In genomic region chrX:130539721-130540321, GRCh38 we compare ENCODE assay signal across 9 cellular contexts.
DNase-seq lines count a peak whose midpoint lies in the region; ATAC-seq and TF ChIP-seq lines count a peak whose summit lies in the region.
"Had no signal": no experiment of that assay in that cellular context is flagged by ENCODE, and none has a peak within 500 bp of the region (broad histone marks: within the 10 kb centered on the region; RNA-seq: fewer than 3 reads in every experiment).

No MANE protein-coding gene starts in this region.

- H3K9me3 Mint-ChIP-seq in activated naive CD4-positive, alpha-beta T cell treated with anti-CD3 and anti-CD28 coated beads, Interleukin-2, amount 10 ng/mL, durations not matched to agents 7 days and 5 days = no peaks in the 10 kb centered on the region

- TF ChIP-seq CTCF in cardiac muscle cell (IDR thresholded peaks at IDR 0.05; ENCODE audit: low read depth, low read length) (peak; percentile 66), right atrium auricular region (IDR thresholded peaks at IDR 0.05) (peak; percentile 46 to 72), spleen (IDR thresholded peaks at IDR 0.05 in 8 of 11, conservative IDR thresholded peaks at IDR 0.05 in 3 of 11) (peak in 9 of 11 experiments; percentile 30 to 72 (median 58))

- no peak overlapping the region for H3K27ac ChIP-seq in cardiac muscle cell
- no peak overlapping the region for H3K27ac ChIP-seq in right atrium auricular region
- no peak overlapping the region for H3K27ac ChIP-seq in spleen
- H3K27ac ChIP-seq: epithelial cell of prostate had no signal

- H3K36me3 Mint-ChIP-seq in activated naive CD4-positive, alpha-beta T cell treated with anti-CD3 and anti-CD28 coated beads, Interleukin-2, amount 10 ng/mL, durations not matched to agents 7 days and 5 days = no peaks in the 10 kb centered on the region

- no peak overlapping the region for H3K4me3 Mint-ChIP-seq in activated naive CD4-positive, alpha-beta T cell treated with anti-CD3 and anti-CD28 coated beads, Interleukin-2, amount 10 ng/mL, durations not matched to agents 7 days and 5 days

- no peak overlapping the region for H3K27ac Mint-ChIP-seq in activated naive CD4-positive, alpha-beta T cell treated with anti-CD3 and anti-CD28 coated beads, Interleukin-2, amount 10 ng/mL, durations not matched to agents 7 days and 5 days

- ATAC-seq in HG03095 (IDR thresholded peaks at IDR 0.05; ENCODE audit: unreplicated experiment) (peak; percentile 62), HG03571 (IDR thresholded peaks at IDR 0.05; ENCODE audit: unreplicated experiment) (no peak)

- intact Hi-C loops in cardiac septum (cut with DNase I) (loop anchor here (2.0 kb wide), 1 partner anchor 377 kb away; no protein-coding TSS in a partner anchor), spleen (cut with DNase I; ENCODE audit: low total_unique reads) (loop anchor here (10.0 kb wide), 1 partner anchor 375 kb away; no protein-coding TSS in a partner anchor)

- 14 to 25% (median 19%) methylated on average over 15 of the region's 15 CpGs for whole genome bisulfite sequencing in spleen, 5 donors

- no peaks in the 10 kb centered on the region for H3K4me1 Mint-ChIP-seq in activated naive CD4-positive, alpha-beta T cell treated with anti-CD3 and anti-CD28 coated beads, Interleukin-2, amount 10 ng/mL, durations not matched to agents 7 days and 5 days

- no peaks in the 10 kb centered on the region for H3K36me3 ChIP-seq in cardiac muscle cell
- H3K36me3 ChIP-seq in right atrium auricular region = no peaks in the 10 kb centered on the region
- no peaks in the 10 kb centered on the region for H3K36me3 ChIP-seq in spleen

- H3K27me3 Mint-ChIP-seq in activated naive CD4-positive, alpha-beta T cell treated with anti-CD3 and anti-CD28 coated beads, Interleukin-2, amount 10 ng/mL, durations not matched to agents 7 days and 5 days = no peaks in the 10 kb centered on the region

- no peaks in the 10 kb centered on the region for H3K9me3 ChIP-seq in cardiac muscle cell (ENCODE audit: low read depth)
- no peaks in the 10 kb centered on the region for H3K9me3 ChIP-seq in right atrium auricular region
- no peaks in the 10 kb centered on the region for H3K9me3 ChIP-seq in spleen

- DNase-seq in cardiac muscle cell (ENCODE audit: low read depth in 1 of 2, low spot score in 1 of 2) (peak; percentile 68 to 75), cardiac septum (ENCODE audit: low spot score) (no peak), NOMO-1 treated with DMSO at 0.1 percent for 48 hours (lab: John Stamatoyannopoulos, UW; ENCODE audit: unreplicated experiment) (peak; percentile 44), right atrium auricular region (ENCODE audit: low spot score) (no peak), spleen (no peak)
- DNase-seq in activated naive CD4-positive, alpha-beta T cell treated with anti-CD3 and anti-CD28 coated beads, Interleukin-2, amount 10 ng/mL, durations not matched to agents 7 days and 5 days = peak; percentile 58

- H3K4me1 ChIP-seq in cardiac muscle cell (ENCODE audit: low read depth) (peaks cover 18% of the 10 kb centered on the region), right atrium auricular region (no peaks in the 10 kb centered on the region), spleen (no peaks in the 10 kb centered on the region)

- H3K4me3 ChIP-seq in cardiac muscle cell = no peak overlapping the region
- H3K4me3 ChIP-seq in right atrium auricular region = no peak overlapping the region
- H3K4me3 ChIP-seq in spleen = no peak overlapping the region

- CTCF ChIA-PET in activated naive CD4-positive, alpha-beta T cell treated with anti-CD3 and anti-CD28 coated beads, Interleukin-2, amount 10 ng/mL, durations not matched to agents 7 days and 5 days (lab: Charles Lee) = interaction anchor here (0.6 to 2.5 kb wide), 8 partner anchors 39 to 452 kb away, joined by 3 to 10 read pairs (median 3); no protein-coding TSS in a partner anchor

- H3K27me3 ChIP-seq in cardiac muscle cell = no peaks in the 10 kb centered on the region
- no peaks in the 10 kb centered on the region for H3K27me3 ChIP-seq in right atrium auricular region
- peaks cover 0 to 14% (median 0%) of the 10 kb centered on the region in 7 donors for H3K27me3 ChIP-seq in spleen (replicated peaks in 1 of 7)

- no peak for TF ChIP-seq POLR2A in spleen (IDR thresholded peaks at IDR 0.05)

Comparison
In these comparisons a context has a peak if more than half of its experiments do, and no peak if none do; other contexts are left out.
1. DNase-seq: peak in cardiac muscle cell (2 of 2), NOMO-1 treated with DMSO at 0.1 percent for 48 hours (single experiment) and activated naive CD4-positive, alpha-beta T cell treated with anti-CD3 and anti-CD28 coated beads, Interleukin-2, amount 10 ng/mL, durations not matched to agents 7 days and 5 days (single experiment); none in cardiac septum (single experiment), right atrium auricular region (single experiment) and spleen (single experiment).
2. Peak in every context shown above with its lines, with median percentiles within 50 percentile points of each other: CTCF ChIP-seq.